9 cellular contexts compared by ENCODE assay signal in genomic region chr12:48198985-48199384, GRCh38. TPM values are rescaled to one million over a fixed set of nuclear protein-coding genes. Genes with fewer than 3 reads are reported as not detected.
A peak's percentile ranks its signal among the peaks of the same experiment; 100 is the strongest.
DNase-seq lines count a peak whose midpoint lies in the region; ATAC-seq, FAIRE-seq and TF ChIP-seq lines count a peak whose summit lies in the region.
"Had no signal": no experiment of that assay in that cellular context is flagged by ENCODE, and none has a peak within 500 bp of the region (broad histone marks: within the 10 kb centered on the region; RNA-seq: fewer than 3 reads in every experiment).

No MANE protein-coding gene starts in this region.

- no peaks in the 10 kb centered on the region for H3K9me1 ChIP-seq in keratinocyte (ENCODE audit: control insufficient read depth, extremely low read depth, insufficient read depth, low read length)

- POLR2A ChIA-PET in SK-N-SH (lab: Yijun Ruan, JAX), result interaction anchor here (1.5 kb wide), 1 partner anchor 16 kb away, joined by 3 read pairs; the partner anchor contains the start of gene CCDC184

- H3K27me3 ChIP-seq in SK-N-SH (ENCODE audit: insufficient read depth) (no peaks in the 10 kb centered on the region), adipocyte (replicated peaks; ENCODE audit: control insufficient read depth, insufficient read depth, low read length) (no peaks in the 10 kb centered on the region), keratinocyte (ENCODE audit: control insufficient read depth, extremely low read depth, insufficient read depth, low read length) (no peaks in the 10 kb centered on the region), subcutaneous abdominal adipose tissue (ENCODE audit: control insufficient read depth in 5 of 5, insufficient read depth in 4 of 5, low read length in 5 of 5) (peaks cover 0 to 4% (median 0%) of the 10 kb centered on the region in 5 donors)

- peak overlapping the region in 1 of 2 experiments; percentile 96; a peak in 2 of 4 replicates for H3K27ac ChIP-seq in SK-N-SH (ENCODE audit: low read depth in 2 of 2, low read length in 1 of 2)
- H3K27ac ChIP-seq in keratinocyte (ENCODE audit: control insufficient read depth, insufficient read depth, low read length), result peak overlapping the region; percentile 84
- H3K27ac ChIP-seq in subcutaneous abdominal adipose tissue (ENCODE audit: low read depth, low read length), result peak overlapping the region; percentile 99
- H3K27ac ChIP-seq: 22Rv1 had no signal

- CTCF ChIA-PET in SK-N-SH (lab: Yijun Ruan, JAX), result interaction anchor here (0.6 to 6.4 kb wide), 6 partner anchors 13 to 419 kb away, joined by 3 to 90 read pairs (median 6); partner anchors contain the start of genes ASB8 and CCDC184

- no peak for TF ChIP-seq EP300 in SK-N-SH (IDR thresholded peaks at IDR 0.05; ENCODE audit: borderline replicate concordance in 1 of 2, low read depth in 1 of 2, low read length in 1 of 2)

- TF ChIP-seq CTCF in SK-N-SH (IDR thresholded peaks at IDR 0.05) (no peak), keratinocyte (optimal IDR thresholded peaks at IDR 0.05 in 1 of 3, IDR thresholded peaks at IDR 0.05 in 1 of 3, conservative IDR thresholded peaks at IDR 0.05 in 1 of 3; ENCODE audit: extremely low read depth in 1 of 3, insufficient read depth in 2 of 3, low read length in 3 of 3) (no peak)

- TF ChIP-seq RAD21 in SK-N-SH (IDR thresholded peaks at IDR 0.05; ENCODE audit: low read length), result no peak

- H3K36me3 ChIP-seq in SK-N-SH (replicated peaks in 1 of 2; ENCODE audit: control insufficient read depth in 1 of 2, insufficient read depth in 2 of 2, low read length in 1 of 2) (no peaks in the 10 kb centered on the region), adipocyte (ENCODE audit: control insufficient read depth, insufficient read depth, low read length, severe bottlenecking) (no peaks in the 10 kb centered on the region), keratinocyte (ENCODE audit: control insufficient read depth in 2 of 2, extremely low read depth in 1 of 2, insufficient read depth in 2 of 2, low read length in 2 of 2) (no peaks in the 10 kb centered on the region), subcutaneous abdominal adipose tissue (ENCODE audit: control insufficient read depth in 5 of 5, insufficient read depth in 5 of 5, low read length in 5 of 5) (no peaks in the 10 kb centered on the region)

- DNase-seq in SK-N-SH (no peak), adipocyte (ENCODE audit: low read depth) (no peak), keratinocyte (ENCODE audit: low read depth, low spot score) (no peak), NCI-H2081 (lab: John Stamatoyannopoulos, UW) (no peak)

- H2AFZ ChIP-seq in SK-N-SH (ENCODE audit: low read depth), result peak overlapping the region; percentile 100; the same call in 1 of the 2 replicates
- peak overlapping the region; percentile 99 for H2AFZ ChIP-seq in keratinocyte (ENCODE audit: control insufficient read depth, low read length)

- H3K4me1 ChIP-seq in SK-N-SH (ENCODE audit: control insufficient read depth in 1 of 2, insufficient read depth in 2 of 2, low read depth in 1 of 2, low read length in 1 of 2) (peaks cover 7 to 15% of the 10 kb centered on the region in 2 experiments), adipocyte (ENCODE audit: control insufficient read depth, insufficient read depth, low read length) (peaks cover 40% of the 10 kb centered on the region), keratinocyte (ENCODE audit: control insufficient read depth, extremely low read depth, insufficient read depth, low read length) (no peaks in the 10 kb centered on the region), subcutaneous abdominal adipose tissue (ENCODE audit: control insufficient read depth in 5 of 5, insufficient read depth in 5 of 5, low read length in 5 of 5) (peaks cover 0 to 34% (median 18%) of the 10 kb centered on the region in 5 donors)

- H3K9ac ChIP-seq in SK-N-SH (peak overlapping the region; percentile 81), adipocyte (ENCODE audit: low read length) (peak overlapping the region; percentile 96), keratinocyte (ENCODE audit: control insufficient read depth, extremely low read depth, insufficient read depth, low read length) (peak overlapping the region; percentile 90), subcutaneous abdominal adipose tissue (ENCODE audit: low read length in 5 of 5) (peak overlapping the region in 4 of 5 donors; percentile 89 to 100 (median 98))

- peaks cover 19% of the 10 kb centered on the region for H3F3A ChIP-seq in SK-N-SH (replicated peaks; ENCODE audit: insufficient read depth)

- H3K4me2 ChIP-seq in SK-N-SH, result peak overlapping the region; percentile 81
- H3K4me2 ChIP-seq in keratinocyte (ENCODE audit: control insufficient read depth, extremely low read depth, insufficient read depth, low read depth, low read length), result peak overlapping the region; percentile 69

- no peaks in the 10 kb centered on the region for H3K9me2 ChIP-seq in SK-N-SH

- H3K4me3 ChIP-seq in SK-N-SH (ENCODE audit: low read depth in 2 of 2, low read length in 1 of 2) (peak overlapping the region in 1 of 2 experiments; percentile 83; a peak in 2 of 4 replicates), adipocyte (ENCODE audit: low read length) (peak overlapping the region; percentile 96), keratinocyte (ENCODE audit: control insufficient read depth in 2 of 3, extremely low read depth in 1 of 3, insufficient read depth in 2 of 3, low read depth in 1 of 3, low read length in 3 of 3) (peak overlapping the region; percentile 75 to 96 (median 84)), subcutaneous abdominal adipose tissue (ENCODE audit: low read depth in 1 of 5, low read length in 5 of 5) (peak overlapping the region; percentile 77 to 98 (median 92))

- H3K9me3 ChIP-seq in SK-N-SH, result no peaks in the 10 kb centered on the region
- H3K9me3 ChIP-seq in adipocyte (ENCODE audit: control insufficient read depth, low read length), result no peaks in the 10 kb centered on the region
- H3K9me3 ChIP-seq in keratinocyte (ENCODE audit: control insufficient read depth, low read depth, low read length), result no peaks in the 10 kb centered on the region
- peaks cover 0 to 6% (median 4%) of the 10 kb centered on the region in 5 donors for H3K9me3 ChIP-seq in subcutaneous abdominal adipose tissue (ENCODE audit: control insufficient read depth in 5 of 5, low read length in 5 of 5)

- H4K20me1 ChIP-seq in SK-N-SH (ENCODE audit: insufficient read depth), result no peaks in the 10 kb centered on the region
- no peaks in the 10 kb centered on the region for H4K20me1 ChIP-seq in keratinocyte (ENCODE audit: control insufficient read depth, extremely low read depth, insufficient read depth, low read length)

- H3K79me2 ChIP-seq in SK-N-SH (ENCODE audit: insufficient read depth) (no peaks in the 10 kb centered on the region), keratinocyte (ENCODE audit: control insufficient read depth, insufficient read depth, low read length) (no peaks in the 10 kb centered on the region)

- ATAC-seq in SK-N-SH treated with all-trans-retinoic acid at 6 μM for 48 hours (no peak), HG03175 (IDR thresholded peaks at IDR 0.05; ENCODE audit: unreplicated experiment) (no peak), GM18870 (IDR thresholded peaks at IDR 0.05; ENCODE audit: unreplicated experiment) (no peak)

- dilution Hi-C loops in keratinocyte (cut with MboI; ENCODE audit: extremely low pct_ligation_motif_present, low sequenced_read_pairs), result no loop called here

- no peak for FAIRE-seq in keratinocyte (lab: Jason Lieb, UNC)

- WGBS in SK-N-SH (ENCODE audit: low lambda C conversion rate), result 85% methylated on average over 10 of the region's 10 CpGs

TF ChIP-seq in SK-N-SH, 30 proteins besides CTCF, POLR2A, EP300 and RAD21 (continues in another document):
- no peak for TF ChIP-seq FOSL2 (IDR thresholded peaks at IDR 0.05; ENCODE audit: borderline replicate concordance, low read depth)

TF ChIP-seq in SK-N-SH treated with all-trans-retinoic acid at 6 μM for 48 hours, 23 proteins besides CTCF, POLR2A, EP300 and RAD21 (continues in another document):
- TF ChIP-seq ZFP3 (CRISPR knock-in tag; IDR thresholded peaks at IDR 0.05), result no peak

RNA-seq across cellular contexts. Expression of gene OR10AD1, which starts 4.1 kb away (rescaled TPM):
- polyA plus RNA-seq in SK-N-SH (2012; rRNA removed), result not detected in 2 replicates
- polyA plus RNA-seq in SK-N-SH (2012; cell fraction: cytosol; rRNA removed), result not detected in 2 replicates
- not detected in 2 replicates for polyA plus RNA-seq in SK-N-SH (2012; cell fraction: nucleus; rRNA removed)
- polyA plus RNA-seq in keratinocyte, result not detected in 3 replicates
- polyA plus RNA-seq in keratinocyte (2011; ENCODE audit: low read depth), result not detected
- polyA plus RNA-seq in keratinocyte (2011; cell fraction: cytosol; rRNA removed), result not detected in 2 replicates
- polyA plus RNA-seq in keratinocyte (2011; cell fraction: nucleus; rRNA removed), result not detected in 2 replicates
- polyA plus RNA-seq in keratinocyte (2012; ENCODE audit: low replicate concordance), result 0.13 TPM in 1 of 2 replicates, not detected in the other
- not detected in 3 replicates for polyA minus RNA-seq in keratinocyte
- polyA minus RNA-seq in keratinocyte (2011; cell fraction: cytosol; rRNA and poly(A)+ RNA removed), result not detected
- not detected in 2 replicates for polyA minus RNA-seq in keratinocyte (2011; cell fraction: nucleus; rRNA and poly(A)+ RNA removed)

RNA-seq across cellular contexts. Expression of gene CCDC184, which starts 15.5 kb away (rescaled TPM):
- 4.2 and 5.8 TPM in 2 replicates for polyA plus RNA-seq in SK-N-SH (2012; rRNA removed)
- polyA plus RNA-seq in SK-N-SH (2012; cell fraction: cytosol; rRNA removed), result 4.1 and 5.0 TPM in 2 replicates
- 3.5 and 4.3 TPM in 2 replicates for polyA plus RNA-seq in SK-N-SH (2012; cell fraction: nucleus; rRNA removed)
- polyA plus RNA-seq in keratinocyte, result 0.19 to 0.51 TPM (median 0.21 TPM) in 3 replicates
- polyA plus RNA-seq in keratinocyte (2011; ENCODE audit: low read depth), result not detected
- 0.64 and 0.87 TPM in 2 replicates for polyA plus RNA-seq in keratinocyte (2011; cell fraction: cytosol; rRNA removed)
- 0.88 and 1.6 TPM in 2 replicates for polyA plus RNA-seq in keratinocyte (2011; cell fraction: nucleus; rRNA removed)
- polyA plus RNA-seq in keratinocyte (2012; ENCODE audit: low replicate concordance), result 0.08 and 0.45 TPM in 2 replicates
- 0.13 to 0.20 TPM in 2 of 3 replicates, not detected in the other for polyA minus RNA-seq in keratinocyte
- not detected for polyA minus RNA-seq in keratinocyte (2011; cell fraction: cytosol; rRNA and poly(A)+ RNA removed)
- polyA minus RNA-seq in keratinocyte (2011; cell fraction: nucleus; rRNA and poly(A)+ RNA removed), result 0.42 and 0.62 TPM in 2 replicates

RNA-seq across cellular contexts. Expression of gene ASB8, which starts 41.7 kb away (rescaled TPM):
- polyA plus RNA-seq in SK-N-SH (2012; rRNA removed) (13.8 and 16.9 TPM in 2 replicates), keratinocyte (18.4 to 21.7 TPM (median 19.0 TPM) in 3 replicates)
- 14.8 and 15.0 TPM in 2 replicates for polyA plus RNA-seq in SK-N-SH (2012; cell fraction: cytosol; rRNA removed)
- polyA plus RNA-seq in SK-N-SH (2012; cell fraction: nucleus; rRNA removed), result 13.5 and 24.6 TPM in 2 replicates
- polyA plus RNA-seq in keratinocyte (2011; ENCODE audit: low read depth), result 1.9 TPM
- 11.3 and 13.7 TPM in 2 replicates for polyA plus RNA-seq in keratinocyte (2011; cell fraction: cytosol; rRNA removed)
- 11.4 and 13.6 TPM in 2 replicates for polyA plus RNA-seq in keratinocyte (2011; cell fraction: nucleus; rRNA removed)
- 10.5 and 18.7 TPM in 2 replicates for polyA plus RNA-seq in keratinocyte (2012; ENCODE audit: low replicate concordance)
- polyA minus RNA-seq in keratinocyte, result 17.9 to 27.7 TPM (median 22.1 TPM) in 3 replicates
- 8.4 TPM for polyA minus RNA-seq in keratinocyte (2011; cell fraction: cytosol; rRNA and poly(A)+ RNA removed)
- 5.7 and 9.4 TPM in 2 replicates for polyA minus RNA-seq in keratinocyte (2011; cell fraction: nucleus; rRNA and poly(A)+ RNA removed)
